9 cellular contexts compared by ENCODE assay signal in genomic region chr11:12411806-12412727, GRCh38. TPM values are rescaled to one million over a fixed set of nuclear protein-coding genes. Genes with fewer than 3 reads are reported as not detected.
DNase-seq lines count a peak whose midpoint lies in the region; ATAC-seq, FAIRE-seq and TF ChIP-seq lines count a peak whose summit lies in the region.
"Had no signal": no experiment of that assay in that cellular context is flagged by ENCODE, and none has a peak within 500 bp of the region (broad histone marks: within the 10 kb centered on the region; RNA-seq: fewer than 3 reads in every experiment).

No MANE protein-coding gene starts in this region.

- no peaks in the 10 kb centered on the region for H3K36me3 ChIP-seq in trophoblast cell (ENCODE audit: control insufficient read depth in 1 of 2, insufficient read depth in 2 of 2, low read length in 2 of 2)

- H3K4me2 ChIP-seq in trophoblast cell (ENCODE audit: low read length), result no peak overlapping the region

- peaks cover 13 to 29% of the 10 kb centered on the region in 2 experiments for H3K4me1 ChIP-seq in trophoblast cell (ENCODE audit: control insufficient read depth in 1 of 2, insufficient read depth in 2 of 2, low read length in 2 of 2)

- H3K27me3 ChIP-seq in trophoblast cell (ENCODE audit: insufficient read depth, low read length), result no peaks in the 10 kb centered on the region

- peak overlapping the region; percentile 58 for H4K91ac ChIP-seq in trophoblast cell (ENCODE audit: low read depth, low read length)

- no CpG with 5 or more reads among the region's 7 CpGs for WGBS in trophoblast cell (ENCODE audit: extremely low coverage, insufficient coverage, insufficient read length)

- H3K18ac ChIP-seq in trophoblast cell (ENCODE audit: low read length), result peak overlapping the region; percentile 73

- TF ChIP-seq POLR2A in H54 (IDR thresholded peaks at IDR 0.05; ENCODE audit: low read depth, low read length) (no peak), GM18505 (IDR thresholded peaks at IDR 0.05; ENCODE audit: borderline replicate concordance, extremely low read depth, insufficient read depth, insufficient read length) (no peak)

- no peak overlapping the region for H3K27ac Mint-ChIP-seq in activated CD8-positive, alpha-beta memory T cell treated with anti-CD3 and anti-CD28 coated beads, Interleukin-2, amount 10 ng/mL, durations not matched to agents 7 days and 5 days
- H3K27ac Mint-ChIP-seq: activated B cell treated with CpG ODN at 0.5 μM for 24 hours had no signal

- H3K79me1 ChIP-seq in trophoblast cell (ENCODE audit: low read length), result peaks cover 23% of the 10 kb centered on the region

- peak overlapping the region; percentile 87 for H3K27ac ChIP-seq in trophoblast cell (ENCODE audit: low read depth, low read length)

- H4K8ac ChIP-seq in trophoblast cell (ENCODE audit: low read depth, low read length), result peak overlapping the region; percentile 83

- no peak overlapping the region for H3K4me3 ChIP-seq in trophoblast cell (ENCODE audit: low read depth, low read length)

- no peak overlapping the region for H3K4me3 Mint-ChIP-seq in activated CD8-positive, alpha-beta memory T cell treated with anti-CD3 and anti-CD28 coated beads, Interleukin-2, amount 10 ng/mL, durations not matched to agents 7 days and 5 days
- H3K4me3 Mint-ChIP-seq: activated B cell treated with CpG ODN at 0.5 μM for 24 hours had no signal

- peak overlapping the region; percentile 35 for H2AK5ac ChIP-seq in trophoblast cell (ENCODE audit: low read length)

- H3K79me2 ChIP-seq in trophoblast cell (ENCODE audit: control insufficient read depth, insufficient read depth, low read length, poor library complexity), result peaks cover 10% of the 10 kb centered on the region

- H3K23ac ChIP-seq in trophoblast cell (ENCODE audit: low read length), result no peak overlapping the region

- H3K4ac ChIP-seq in trophoblast cell (ENCODE audit: low read depth, low read length), result no peak overlapping the region

- peak; percentile 64 for ATAC-seq in activated CD8-positive, alpha-beta memory T cell treated with anti-CD3 and anti-CD28 coated beads, Interleukin-2, amount 10 ng/mL, durations not matched to agents 7 days and 5 days
- ATAC-seq in GM18505 (IDR thresholded peaks at IDR 0.05; ENCODE audit: unreplicated experiment), result no peak

- H3K27me3 Mint-ChIP-seq in activated CD8-positive, alpha-beta memory T cell treated with anti-CD3 and anti-CD28 coated beads, Interleukin-2, amount 10 ng/mL, durations not matched to agents 7 days and 5 days, result peaks cover 25% of the 10 kb centered on the region

- DNase-seq in D341Med (ENCODE audit: low spot score) (peak; percentile 83), H54 (ENCODE audit: insufficient read length, low spot score) (peak; percentile 76), NCI-H2107 treated with DMSO at 0.1 percent for 48 hours (lab: John Stamatoyannopoulos, UW; ENCODE audit: unreplicated experiment) (peak; percentile 20), foreskin melanocyte (peak; percentile 78), trophoblast cell (peak; percentile 96 to 97)
- no peak for DNase-seq in activated CD8-positive, alpha-beta memory T cell treated with anti-CD3 and anti-CD28 coated beads, Interleukin-2, amount 10 ng/mL, durations not matched to agents 7 days and 5 days
- DNase-seq in NK-92 treated with Interleukin-12 subunit alpha and Interleukin-12 subunit beta, amount 100 ng/mL, for 24 hours (lab: John Stamatoyannopoulos, UW), result no peak
- DNase-seq: activated B cell treated with CpG ODN at 0.5 μM for 24 hours had no signal

- FAIRE-seq in H54 (lab: Jason Lieb, UNC), result peak; percentile 70

- H2BK12ac ChIP-seq in trophoblast cell (ENCODE audit: low read length), result peak overlapping the region; percentile 79

- no peak overlapping the region for H2AFZ ChIP-seq in trophoblast cell (ENCODE audit: insufficient read depth, low read length, poor library complexity)

- peak overlapping the region; percentile 82 for H2BK5ac ChIP-seq in trophoblast cell (ENCODE audit: low read depth, low read length, poor library complexity)

- H3K14ac ChIP-seq in trophoblast cell (ENCODE audit: low read length), result peak overlapping the region; percentile 50

- H3K36me3 Mint-ChIP-seq in activated CD8-positive, alpha-beta memory T cell treated with anti-CD3 and anti-CD28 coated beads, Interleukin-2, amount 10 ng/mL, durations not matched to agents 7 days and 5 days, result no peaks in the 10 kb centered on the region

- no peaks in the 10 kb centered on the region for H3K4me1 Mint-ChIP-seq in activated CD8-positive, alpha-beta memory T cell treated with anti-CD3 and anti-CD28 coated beads, Interleukin-2, amount 10 ng/mL, durations not matched to agents 7 days and 5 days
- H3K4me1 Mint-ChIP-seq: activated B cell treated with CpG ODN at 0.5 μM for 24 hours had no signal

- H3K9me3 ChIP-seq in trophoblast cell (ENCODE audit: insufficient read depth, low read depth, low read length), result peaks cover 3% of the 10 kb centered on the region

- H2BK120ac ChIP-seq in trophoblast cell (ENCODE audit: insufficient read depth, low read length, poor library complexity), result peak overlapping the region; percentile 67

- CTCF ChIA-PET in activated CD8-positive, alpha-beta memory T cell treated with anti-CD3 and anti-CD28 coated beads, Interleukin-2, amount 10 ng/mL, durations not matched to agents 7 days and 5 days (lab: Charles Lee), result interaction anchor here (0.7 to 1.3 kb wide), 2 partner anchors 114 to 482 kb away, joined by 3 to 4 read pairs; no protein-coding TSS in a partner anchor

- no peak overlapping the region for H3K9ac ChIP-seq in trophoblast cell (ENCODE audit: low read length)

- no peak overlapping the region for H4K12ac ChIP-seq in trophoblast cell (ENCODE audit: low read depth, low read length)

- no peaks in the 10 kb centered on the region for H3K9me3 Mint-ChIP-seq in activated CD8-positive, alpha-beta memory T cell treated with anti-CD3 and anti-CD28 coated beads, Interleukin-2, amount 10 ng/mL, durations not matched to agents 7 days and 5 days (ENCODE audit: low read depth)
- H3K9me3 Mint-ChIP-seq: activated B cell treated with CpG ODN at 0.5 μM for 24 hours had no signal

RNA-seq across cellular contexts. Expression of gene PARVA, which starts 34.7 kb away (rescaled TPM):
- not detected for total RNA-seq in activated CD8-positive, alpha-beta memory T cell treated with anti-CD3 and anti-CD28 coated beads, Interleukin-2, amount 10 ng/mL, durations not matched to agents 7 days and 5 days
- 66.9 and 67.3 TPM in 2 replicates for polyA plus RNA-seq in trophoblast cell (2013)
- total RNA-seq: activated B cell treated with CpG ODN at 0.5 μM for 24 hours had no signal

Comparison
In these comparisons a context has a peak if more than half of its experiments do, and no peak if none do; other contexts are left out.
1. DNase-seq: peak in D341Med (single experiment), H54 (single experiment), NCI-H2107 treated with DMSO at 0.1 percent for 48 hours (single experiment), foreskin melanocyte (single experiment) and trophoblast cell (2 of 2); none in activated CD8-positive, alpha-beta memory T cell treated with anti-CD3 and anti-CD28 coated beads, Interleukin-2, amount 10 ng/mL, durations not matched to agents 7 days and 5 days (single experiment) and NK-92 treated with Interleukin-12 subunit alpha and Interleukin-12 subunit beta, amount 100 ng/mL, for 24 hours (single experiment).